In the genomic region with DNA sequence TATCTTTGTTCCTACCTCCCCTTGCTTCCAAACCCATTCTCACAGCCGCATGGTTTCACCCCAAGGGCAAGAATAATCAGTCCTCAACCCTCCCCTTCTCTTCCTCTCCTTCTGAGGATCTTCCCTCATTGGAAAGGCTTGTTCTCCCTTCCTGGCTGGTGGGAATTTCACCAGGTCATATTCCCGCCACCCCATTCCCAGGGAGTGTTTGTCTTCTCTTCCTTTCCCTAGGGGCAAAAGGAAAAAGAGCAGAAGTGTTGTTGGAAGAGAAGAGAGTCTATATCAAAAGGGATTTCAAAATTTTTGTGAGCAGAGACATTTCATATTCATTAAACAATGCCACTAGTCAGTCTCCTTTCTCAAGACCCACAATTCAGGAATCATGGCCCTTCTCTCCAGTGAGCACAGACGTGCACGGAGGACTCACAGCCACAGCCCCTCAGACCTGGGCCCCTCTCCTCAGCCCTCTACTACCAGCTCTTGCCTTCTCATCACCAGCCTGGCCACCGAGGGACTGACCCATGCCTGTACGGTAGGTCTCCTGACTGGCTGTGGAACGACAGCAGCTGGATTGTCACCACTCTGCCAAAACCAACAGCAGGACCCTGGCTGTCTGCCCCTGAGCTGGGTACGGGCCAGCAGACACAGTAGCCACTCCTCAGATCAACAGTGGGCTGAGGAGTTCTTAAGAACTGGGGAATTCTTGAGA, we compare ENCODE assay signal across 12 cellular contexts.
"Had no signal": no experiment of that assay in that cellular context is flagged by ENCODE, and none has a peak within 500 bp of the region (broad histone marks: within the 10 kb centered on the region; RNA-seq: fewer than 3 reads in every experiment).

No MANE protein-coding gene starts in this region.

- H3K27ac Mint-ChIP-seq: activated CD4-positive, alpha-beta memory T cell treated with anti-CD3 and anti-CD28 coated beads, Interleukin-2, amount 10 ng/mL, durations not matched to agents 7 days and 5 days; activated naive CD8-positive, alpha-beta T cell treated with anti-CD3 and anti-CD28 coated beads for 36 hours; activated T-cell treated with anti-CD3 and anti-CD28 coated beads, Interleukin-2, amount 50 U/mL, for 72 hours; natural killer cell; stimulated activated naive CD8-positive, alpha-beta T cell treated with anti-CD3 and anti-CD28 coated beads, Interleukin-15, Interleukin-2, amounts not matched to agents 100 ng/mL and 50 ng/mL, for 24 hours had no signal

- H3K4me3 Mint-ChIP-seq: activated CD4-positive, alpha-beta memory T cell treated with anti-CD3 and anti-CD28 coated beads, Interleukin-2, amount 10 ng/mL, durations not matched to agents 7 days and 5 days; activated naive CD8-positive, alpha-beta T cell treated with anti-CD3 and anti-CD28 coated beads for 36 hours; activated T-cell treated with anti-CD3 and anti-CD28 coated beads, Interleukin-2, amount 50 U/mL, for 72 hours; natural killer cell; stimulated activated naive CD8-positive, alpha-beta T cell treated with anti-CD3 and anti-CD28 coated beads, Interleukin-15, Interleukin-2, amounts not matched to agents 100 ng/mL and 50 ng/mL, for 24 hours had no signal

- H3K36me3 Mint-ChIP-seq: activated naive CD8-positive, alpha-beta T cell treated with anti-CD3 and anti-CD28 coated beads for 36 hours; natural killer cell had no signal

- H3K4me1 Mint-ChIP-seq: activated CD4-positive, alpha-beta memory T cell treated with anti-CD3 and anti-CD28 coated beads, Interleukin-2, amount 10 ng/mL, durations not matched to agents 7 days and 5 days; activated naive CD8-positive, alpha-beta T cell treated with anti-CD3 and anti-CD28 coated beads for 36 hours; natural killer cell had no signal

- DNase-seq: activated CD4-positive, alpha-beta memory T cell treated with anti-CD3 and anti-CD28 coated beads, Interleukin-2, amount 10 ng/mL, durations not matched to agents 7 days and 5 days; activated gamma-delta T cell treated with Interleukin-2 at 50 U/mL for 16 hours; activated naive CD8-positive, alpha-beta T cell treated with anti-CD3 and anti-CD28 coated beads for 36 hours; activated T-cell treated with anti-CD3 and anti-CD28 coated beads, Interleukin-2, amount 50 U/mL, for 72 hours; effector CD4-positive, alpha-beta T cell; kidney glomerular epithelial cell; mammary epithelial cell; natural killer cell; occipital lobe; stimulated activated CD4-positive, alpha-beta T cell treated with anti-CD3 and anti-CD28 coated beads, Interleukin-15, amount 100 ng/mL, for 24 hours; stimulated activated CD4-positive, alpha-beta T cell treated with anti-CD3 and anti-CD28 coated beads, Interleukin-4, amount 100 ng/mL, for 24 hours had no signal

- H3K9me3 Mint-ChIP-seq: activated CD4-positive, alpha-beta memory T cell treated with anti-CD3 and anti-CD28 coated beads, Interleukin-2, amount 10 ng/mL, durations not matched to agents 7 days and 5 days; activated naive CD8-positive, alpha-beta T cell treated with anti-CD3 and anti-CD28 coated beads for 36 hours; activated T-cell treated with anti-CD3 and anti-CD28 coated beads, Interleukin-2, amount 50 U/mL, for 72 hours; natural killer cell; stimulated activated naive CD8-positive, alpha-beta T cell treated with anti-CD3 and anti-CD28 coated beads, Interleukin-15, Interleukin-2, amounts not matched to agents 100 ng/mL and 50 ng/mL, for 24 hours had no signal

- ATAC-seq: activated T-cell treated with anti-CD3 and anti-CD28 coated beads, Interleukin-2, amount 50 U/mL, for 72 hours; natural killer cell had no signal
